ENCODE assay signal across 1 cellular context in genomic region chr4:150867148-150867547, GRCh38.
TF ChIP-seq lines count a peak whose summit lies in the region.

No MANE protein-coding gene starts in this region.

TF ChIP-seq in HepG2, 621 proteins besides CTCF, POLR2A, EP300 and RAD21 (continued from another document and continues in another):
- no peak for TF ChIP-seq ZGPAT (CRISPR knock-in tag; IDR thresholded peaks at IDR 0.05)
- peak; percentile 59 for TF ChIP-seq SMC3 (IDR thresholded peaks at IDR 0.05; ENCODE audit: low read length)
- peak; percentile 70 for TF ChIP-seq MAFF (IDR thresholded peaks at IDR 0.05; ENCODE audit: low read depth, low read length)
- no peak for TF ChIP-seq ZNF589 (CRISPR knock-in tag; conservative IDR thresholded peaks at IDR 0.05)
- TF ChIP-seq LRRFIP1 (CRISPR knock-in tag; conservative IDR thresholded peaks at IDR 0.05): no peak
- no peak for TF ChIP-seq ZNF441 (CRISPR knock-in tag; IDR thresholded peaks at IDR 0.05; ENCODE audit: borderline replicate concordance)
- TF ChIP-seq GPBP1L1 (CRISPR knock-in tag; IDR thresholded peaks at IDR 0.05): no peak
- no peak for TF ChIP-seq BCLAF1 (IDR thresholded peaks at IDR 0.05)
- no peak for TF ChIP-seq ZNF142 (CRISPR knock-in tag; IDR thresholded peaks at IDR 0.05)
- TF ChIP-seq TFE3 (CRISPR knock-in tag; IDR thresholded peaks at IDR 0.05): no peak
- TF ChIP-seq ZEB1 (IDR thresholded peaks at IDR 0.05; ENCODE audit: insufficient replicate concordance, low read depth): no peak
- peak; percentile 56 to 62 for TF ChIP-seq MAFK (conservative IDR thresholded peaks at IDR 0.05 in 1 of 2, IDR thresholded peaks at IDR 0.05 in 1 of 2; ENCODE audit: low read length in 2 of 2)
- TF ChIP-seq FOXP4 (CRISPR knock-in tag; IDR thresholded peaks at IDR 0.05): 0 out of 2 replicates have a peak, but pooled peaks have one; percentile 14
- TF ChIP-seq SMAD1 (CRISPR knock-in tag; IDR thresholded peaks at IDR 0.05; ENCODE audit: borderline replicate concordance, low read depth): no peak
- no peak for TF ChIP-seq TERF1 (CRISPR knock-in tag; IDR thresholded peaks at IDR 0.05)
- TF ChIP-seq POGK (CRISPR knock-in tag; conservative IDR thresholded peaks at IDR 0.05): no peak
- peak; percentile 81 for TF ChIP-seq STAG1 (CRISPR knock-in tag; IDR thresholded peaks at IDR 0.05)
- TF ChIP-seq NFE2L2 (IDR thresholded peaks at IDR 0.05; ENCODE audit: low read length): no peak
- TF ChIP-seq FOXA3 (CRISPR knock-in tag; IDR thresholded peaks at IDR 0.05): peak; percentile 65
- no peak for TF ChIP-seq RELA (CRISPR knock-in tag; IDR thresholded peaks at IDR 0.05)
- no peak for TF ChIP-seq FOXA1 (IDR thresholded peaks at IDR 0.05)
- peak; percentile 42; the same call in 1 of the 2 replicates for TF ChIP-seq FOXA1 (CRISPR knock-in tag; IDR thresholded peaks at IDR 0.05)
- no peak for TF ChIP-seq RARA (CRISPR knock-in tag; IDR thresholded peaks at IDR 0.05)
- TF ChIP-seq ZNF770 (CRISPR knock-in tag; IDR thresholded peaks at IDR 0.05): no peak
- no peak for TF ChIP-seq SP140L (CRISPR knock-in tag; IDR thresholded peaks at IDR 0.05; ENCODE audit: borderline replicate concordance)
- TF ChIP-seq MNT (IDR thresholded peaks at IDR 0.05): no peak
- 0 out of 2 replicates have a peak, but pooled peaks have one; percentile 28 for TF ChIP-seq FOXK2 (IDR thresholded peaks at IDR 0.05)
- no peak for TF ChIP-seq ZNF143 (CRISPR knock-in tag; IDR thresholded peaks at IDR 0.05)
